12 cellular contexts compared by ENCODE assay signal in the genomic region with DNA sequence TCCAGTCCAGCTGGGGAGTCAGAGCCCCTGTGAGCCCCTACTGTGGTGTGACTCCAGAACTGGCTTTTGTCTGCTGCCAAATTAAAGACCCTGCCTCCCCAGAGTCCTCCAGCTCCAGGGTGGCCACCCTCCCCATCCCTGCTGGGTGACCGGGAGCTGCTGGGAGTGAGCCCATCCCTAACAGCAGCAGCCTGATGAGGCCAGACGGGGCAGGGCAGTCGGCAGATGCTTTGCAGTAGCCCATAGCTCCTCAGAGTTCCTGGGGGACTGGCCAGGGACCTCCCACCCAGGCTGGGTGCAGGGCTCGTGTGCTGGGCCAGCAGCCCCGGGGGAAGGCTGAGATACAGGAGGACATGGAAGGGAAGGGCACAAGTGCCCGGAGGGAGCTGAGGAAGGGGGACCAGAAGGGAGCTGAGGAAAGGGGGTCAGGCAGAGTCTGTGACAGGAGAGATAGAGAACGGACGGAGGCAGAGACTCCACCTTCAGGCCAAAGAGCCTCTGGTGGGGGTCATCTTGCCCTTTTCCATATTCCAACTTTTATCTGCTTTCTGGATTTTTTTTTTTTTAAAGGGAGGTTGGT. TPM values are rescaled to one million over a fixed set of nuclear protein-coding genes. Genes with fewer than 3 reads are reported as not detected.
DNase-seq lines count a peak whose midpoint lies in the region; ATAC-seq and TF ChIP-seq lines count a peak whose summit lies in the region.
"Had no signal": no experiment of that assay in that cellular context is flagged by ENCODE, and none has a peak within 500 bp of the region (broad histone marks: within the 10 kb centered on the region; RNA-seq: fewer than 3 reads in every experiment).

No MANE protein-coding gene starts in this region.

- H3K4me2 ChIP-seq in BLaER1 (peak overlapping the region; percentile 96), osteoblast (ENCODE audit: insufficient read depth, low read length) (peak overlapping the region; percentile 82)

- no peak overlapping the region for H2AFZ ChIP-seq in osteoblast (ENCODE audit: low read length)

- peak; percentile 19 for DNase-seq in osteoblast (ENCODE audit: insufficient read length, low spot score, missing footprints)
- DNase-seq in NCI-H1694 (lab: John Stamatoyannopoulos, UW), result no peak
- no peak for DNase-seq in stimulated activated CD4-positive, alpha-beta T cell treated with anti-CD3 and anti-CD28 coated beads, Interleukin-4, amount 100 ng/mL, for 4 hours
- no peak for DNase-seq in left lung
- DNase-seq: activated CD8-positive, alpha-beta memory T cell treated with anti-CD3 and anti-CD28 coated beads, Interleukin-2, amount 50 U/mL, for 48 hours; occipital lobe; SJCRH30 had no signal

- H3K9ac ChIP-seq in BLaER1 (peak overlapping the region; percentile 71), HUES64 (ENCODE audit: low read depth, low read length) (no peak overlapping the region)

- H3K9me3 ChIP-seq in BLaER1 (no peaks in the 10 kb centered on the region), HUES64 (ENCODE audit: insufficient read depth, low read depth, low read length) (no peaks in the 10 kb centered on the region), esophagus (ENCODE audit: control insufficient read depth in 2 of 2, insufficient read depth in 1 of 2, low read depth in 1 of 2, low read length in 1 of 2) (no peaks in the 10 kb centered on the region), osteoblast (ENCODE audit: low read depth, low read length) (no peaks in the 10 kb centered on the region), left lung (no peaks in the 10 kb centered on the region)
- H3K9me3 ChIP-seq: SJCRH30 had no signal

- intact Hi-C loops in left lung (cut with DNase I), result loop anchor here in 1 of 2 donors (10.0 kb wide), 1 partner anchor 132 kb away; no protein-coding TSS in a partner anchor

- peak overlapping the region; percentile 80 for H3K27ac ChIP-seq in BLaER1
- no peak overlapping the region for H3K27ac ChIP-seq in HUES64 (ENCODE audit: low read depth, low read length)
- H3K27ac ChIP-seq in esophagus (ENCODE audit: low read depth in 2 of 2, low read length in 1 of 2), result peak overlapping the region; percentile 82 to 89
- peak overlapping the region; percentile 33 for H3K27ac ChIP-seq in osteoblast (ENCODE audit: low read depth, low read length)
- peak overlapping the region in 1 of 2 donors; percentile 82 for H3K27ac ChIP-seq in left lung
- H3K27ac ChIP-seq: epithelial cell of prostate, SJCRH30 had no signal

- no peak for TF ChIP-seq CTCF in osteoblast (IDR thresholded peaks at IDR 0.05; ENCODE audit: extremely low read depth, low read depth, low read length)
- no peak for TF ChIP-seq CTCF in left lung (IDR thresholded peaks at IDR 0.05)

- H3K4me1 ChIP-seq in BLaER1 (peaks cover 93% of the 10 kb centered on the region), HUES64 (ENCODE audit: insufficient read depth, low read length) (peaks cover 16% of the 10 kb centered on the region), esophagus (ENCODE audit: control insufficient read depth in 2 of 2, insufficient read depth in 2 of 2, low read length in 1 of 2) (peaks cover 6 to 22% of the 10 kb centered on the region in 2 donors), osteoblast (ENCODE audit: insufficient read depth, low read length) (peaks cover 25% of the 10 kb centered on the region), left lung (peaks cover 18 to 30% of the 10 kb centered on the region in 2 donors)

- peak overlapping the region; percentile 64; the same call in 1 of the 2 replicates for H3K4me3 ChIP-seq in BLaER1
- peak overlapping the region; percentile 52 for H3K4me3 ChIP-seq in HUES64 (ENCODE audit: low read length)
- H3K4me3 ChIP-seq in esophagus (ENCODE audit: low read depth in 1 of 2, low read length in 2 of 2), result no peak overlapping the region
- H3K4me3 ChIP-seq in osteoblast (ENCODE audit: insufficient read depth, low read length), result peak overlapping the region; percentile 70
- H3K4me3 ChIP-seq in left lung, result peak overlapping the region in 1 of 2 donors; percentile 52
- H3K4me3 ChIP-seq: SJCRH30 had no signal

- ATAC-seq in left lung (no peak), GM21360 (IDR thresholded peaks at IDR 0.05; ENCODE audit: unreplicated experiment) (no peak)

- H3K79me2 ChIP-seq in osteoblast (ENCODE audit: insufficient read depth, low read length), result no peaks in the 10 kb centered on the region

- H3K27me3 ChIP-seq in BLaER1, result no peaks in the 10 kb centered on the region; the same call in 1 of the 2 replicates
- H3K27me3 ChIP-seq in HUES64 (ENCODE audit: insufficient read depth, low read length), result peaks cover 40% of the 10 kb centered on the region
- H3K27me3 ChIP-seq in esophagus (ENCODE audit: control insufficient read depth in 1 of 2, insufficient read depth in 2 of 2, low read length in 2 of 2), result no peaks in the 10 kb centered on the region
- no peaks in the 10 kb centered on the region for H3K27me3 ChIP-seq in osteoblast (ENCODE audit: insufficient read depth, low read length)
- peaks cover 0 to 9% of the 10 kb centered on the region in 2 donors for H3K27me3 ChIP-seq in left lung
- H3K27me3 ChIP-seq: SJCRH30 had no signal

- H4K20me1 ChIP-seq in BLaER1 (no peaks in the 10 kb centered on the region), osteoblast (ENCODE audit: insufficient read depth, low read length) (no peaks in the 10 kb centered on the region)

- WGBS in HUES64, result 57% methylated on average over 8 of the region's 8 CpGs
- WGBS in esophagus, 2 donors, result 58 to 60% methylated on average over 8 of the region's 8 CpGs

- H3K36me3 ChIP-seq in BLaER1 (no peaks in the 10 kb centered on the region), HUES64 (ENCODE audit: insufficient read depth, low read length) (no peaks in the 10 kb centered on the region), esophagus (ENCODE audit: control insufficient read depth in 2 of 2, insufficient read depth in 2 of 2, low read length in 1 of 2) (peaks cover 0 to 7% of the 10 kb centered on the region in 2 donors), osteoblast (ENCODE audit: insufficient read depth, low read length) (peaks cover 9% of the 10 kb centered on the region), left lung (peaks cover 0 to 13% of the 10 kb centered on the region in 2 donors)
- H3K36me3 ChIP-seq: SJCRH30 had no signal

RNA-seq across cellular contexts. Expression of a gene that starts 12.7 kb away (rescaled TPM):
- 54.9 TPM for polyA plus RNA-seq in HUES64 (2013, experiment 1 of 2)
- polyA plus RNA-seq in HUES64 (2013, experiment 2 of 2), result 49.2 TPM
- 10 to 100 TPM in 1 of 2 donors, 1 to 10 TPM in 1; 6.5 to 29.2 TPM for polyA plus RNA-seq in esophagus
- total RNA-seq in osteoblast (17.1 and 19.9 TPM in 2 replicates), left lung (10 to 100 TPM; 39.2 to 39.8 TPM)

Comparison
In these comparisons a context has a peak if more than half of its experiments do, and no peak if none do; other contexts are left out.
1. H3K4me3 ChIP-seq: peak in BLaER1 (single experiment), HUES64 (single experiment) and osteoblast (single experiment); none in esophagus (0 of 2).